Comparison of ENCODE assay signal across 8 cellular contexts in the genomic region with DNA sequence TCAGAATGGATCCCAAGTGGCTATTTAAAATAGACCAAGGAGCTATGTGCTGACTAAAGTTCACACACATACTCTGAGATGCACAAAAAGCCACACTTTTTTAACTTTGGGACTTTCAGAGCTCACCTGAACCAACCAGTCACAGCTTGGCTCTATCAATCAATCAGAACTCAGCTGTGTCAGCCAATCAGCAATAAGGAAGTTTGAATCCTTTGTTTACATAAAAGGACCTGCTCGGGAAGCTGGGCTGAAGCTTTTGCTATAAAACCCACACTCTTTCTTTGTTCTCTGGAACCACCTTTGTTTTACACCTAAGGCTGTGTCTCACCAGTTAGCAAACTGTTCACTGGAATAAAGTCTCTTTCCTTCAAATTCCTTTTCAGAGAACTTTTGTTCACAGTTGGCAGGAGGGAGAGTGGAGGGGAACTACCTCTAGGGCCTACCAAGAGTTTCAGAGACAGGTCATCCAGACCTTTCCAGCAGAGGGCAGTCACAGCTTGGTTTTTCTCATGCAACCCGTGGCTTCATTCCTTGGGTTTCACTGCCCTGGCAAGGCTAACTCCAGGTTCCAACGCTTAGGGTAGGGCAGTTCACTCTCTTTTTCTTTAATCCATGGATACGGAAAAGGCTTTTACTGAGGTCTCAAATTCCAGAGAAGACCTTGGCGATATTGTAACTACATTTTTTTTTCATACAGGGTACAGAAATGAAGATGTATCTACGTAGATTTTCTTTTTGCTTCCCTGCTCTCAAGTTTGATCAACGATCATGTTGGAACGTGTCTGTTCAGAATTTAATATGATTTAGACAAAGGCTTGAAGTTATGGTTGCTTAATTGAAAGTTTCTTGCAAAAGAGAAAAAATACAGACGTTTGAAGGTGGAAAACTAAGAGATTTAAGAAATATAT.
DNase-seq lines count a peak whose midpoint lies in the region; ATAC-seq, FAIRE-seq and TF ChIP-seq lines count a peak whose summit lies in the region.

No MANE protein-coding gene starts in this region.

- peaks cover 4% of the 10 kb centered on the region for H3K4me1 Mint-ChIP-seq in activated B cell treated with CpG ODN at 0.5 μM for 24 hours

- H3K4me3 ChIP-seq in cardiac fibroblast (replicated peaks in 1 of 2; ENCODE audit: low read depth in 2 of 2, low read length in 2 of 2) = no peak overlapping the region

- H3K36me3 Mint-ChIP-seq in activated B cell treated with CpG ODN at 0.5 μM for 24 hours (ENCODE audit: low read depth) = no peaks in the 10 kb centered on the region

- FAIRE-seq in A204.1 (lab: Jason Lieb, UNC) (peak; percentile 91), islet of Langerhans (lab: Jason Lieb, UNC) (peak; percentile 98)

- H3K27me3 Mint-ChIP-seq in activated B cell treated with CpG ODN at 0.5 μM for 24 hours = no peaks in the 10 kb centered on the region

- peak; percentile 20 for TF ChIP-seq CTCF in activated B cell treated with CpG ODN at 0.5 μM for 24 hours (IDR thresholded peaks at IDR 0.05)
- peak; percentile 77 for TF ChIP-seq CTCF in cardiac fibroblast (IDR thresholded peaks at IDR 0.05; ENCODE audit: low read depth, low read length)

- CTCF ChIA-PET in activated B cell treated with CpG ODN at 0.5 μM for 24 hours (lab: Charles Lee) = interaction anchor here (0.7 to 4.2 kb wide), 23 partner anchors 9 to 1969 kb away, joined by 3 to 35 read pairs (median 4); no protein-coding TSS in a partner anchor

- DNase-seq in NCI-H2171 (lab: John Stamatoyannopoulos, UW) (peak; percentile 9), activated B cell treated with CpG ODN at 0.5 μM for 24 hours (peak; percentile 25), cardiac fibroblast (ENCODE audit: low read depth in 2 of 2) (peak; percentile 82 to 85)
- peak; percentile 38 to 62 for DNase-seq in stimulated activated CD4-positive, alpha-beta T cell treated with anti-CD3 and anti-CD28 coated beads, Interleukin-15, amount 100 ng/mL, for 48 hours (ENCODE audit: low read depth in 2 of 2)

- no peaks in the 10 kb centered on the region for H3K9me3 Mint-ChIP-seq in activated B cell treated with CpG ODN at 0.5 μM for 24 hours

- no peak overlapping the region for H3K27ac Mint-ChIP-seq in activated B cell treated with CpG ODN at 0.5 μM for 24 hours

- POLR2A ChIA-PET in activated B cell treated with CpG ODN at 0.5 μM for 24 hours (lab: Charles Lee) = interaction anchor here (0.8 kb wide), 1 partner anchor 208 kb away, joined by 3 read pairs; no protein-coding TSS in a partner anchor

- intact Hi-C loops in activated B cell treated with CpG ODN at 0.5 μM for 24 hours (cut with micrococcal nuclease) = loop anchor here (1.0 to 5.0 kb wide), 7 partner anchors 68 to 1065 kb away; no protein-coding TSS in a partner anchor

- ATAC-seq in GM18517 (IDR thresholded peaks at IDR 0.05; ENCODE audit: unreplicated experiment) (peak; percentile 83), HG03045 (IDR thresholded peaks at IDR 0.05; ENCODE audit: unreplicated experiment) (peak; percentile 75), activated B cell treated with CpG ODN at 0.5 μM for 24 hours (ENCODE audit: low read depth) (peak; percentile 85)

- H3K4me3 Mint-ChIP-seq in activated B cell treated with CpG ODN at 0.5 μM for 24 hours = no peak overlapping the region

Comparison
In these comparisons a context has a peak if more than half of its experiments do, and no peak if none do; other contexts are left out.
1. DNase-seq: peak in every context shown above with its lines; median percentile 84 in cardiac fibroblast; 50 in stimulated activated CD4-positive, alpha-beta T cell treated with anti-CD3 and anti-CD28 coated beads, Interleukin-15, amount 100 ng/mL, for 48 hours; 25 in activated B cell treated with CpG ODN at 0.5 μM for 24 hours; 9 in NCI-H2171.